In genomic region chrX:153981231-153981630, GRCh38 we compare ENCODE assay signal across 11 cellular contexts. TPM values are rescaled to one million over a fixed set of nuclear protein-coding genes. Genes with fewer than 3 reads are reported as not detected.
DNase-seq lines count a peak whose midpoint lies in the region; ATAC-seq and TF ChIP-seq lines count a peak whose summit lies in the region.
"Had no signal": no experiment of that assay in that cellular context is flagged by ENCODE, and none has a peak within 500 bp of the region (broad histone marks: within the 10 kb centered on the region; RNA-seq: fewer than 3 reads in every experiment).

No MANE protein-coding gene starts in this region.

- no peaks in the 10 kb centered on the region for H3K27me3 Mint-ChIP-seq in activated naive CD4-positive, alpha-beta T cell treated with anti-CD3 and anti-CD28 coated beads, Interleukin-2, amount 50 U/mL, for 24 hours
- no peaks in the 10 kb centered on the region for H3K27me3 Mint-ChIP-seq in activated naive CD8-positive, alpha-beta T cell treated with anti-CD3 and anti-CD28 coated beads for 36 hours
- peaks cover 0 to 3% of the 10 kb centered on the region in 2 donors for H3K27me3 Mint-ChIP-seq in natural killer cell treated with Interleukin-12 subunit alpha and Interleukin-12 subunit beta and Interleukin-15 and Interleukin-18, amount 100 ng/mL, for 72 hours

- H3K4me3 ChIP-seq in BE2C (ENCODE audit: low read depth, low read length): no peak overlapping the region
- H3K4me3 ChIP-seq: K562, mucosa of descending colon had no signal

- TF ChIP-seq CTCF in BE2C (IDR thresholded peaks at IDR 0.05; ENCODE audit: low read depth, low read length): no peak

- ATAC-seq in natural killer cell treated with Interleukin-12 subunit alpha and Interleukin-12 subunit beta and Interleukin-15 and Interleukin-18, amount 100 ng/mL, for 72 hours: no peak
- ATAC-seq in GM21515 (IDR thresholded peaks at IDR 0.05; ENCODE audit: unreplicated experiment): no peak
- ATAC-seq in GM19023 (IDR thresholded peaks at IDR 0.05; ENCODE audit: unreplicated experiment): no peak
- ATAC-seq: K562 had no signal

- H3K9me3 ChIP-seq in BE2C: no peaks in the 10 kb centered on the region
- H3K9me3 ChIP-seq: mucosa of descending colon had no signal

- no peaks in the 10 kb centered on the region for H3K36me3 ChIP-seq in BE2C

- peak overlapping the region; percentile 88 for H3K27ac Mint-ChIP-seq in activated naive CD4-positive, alpha-beta T cell treated with anti-CD3 and anti-CD28 coated beads, Interleukin-2, amount 50 U/mL, for 24 hours
- H3K27ac Mint-ChIP-seq in activated naive CD8-positive, alpha-beta T cell treated with anti-CD3 and anti-CD28 coated beads for 36 hours: peak overlapping the region; percentile 85
- H3K27ac Mint-ChIP-seq in natural killer cell treated with Interleukin-12 subunit alpha and Interleukin-12 subunit beta and Interleukin-15 and Interleukin-18, amount 100 ng/mL, for 72 hours: peak overlapping the region; percentile 57 to 81

- no peaks in the 10 kb centered on the region for H3K36me3 Mint-ChIP-seq in activated naive CD4-positive, alpha-beta T cell treated with anti-CD3 and anti-CD28 coated beads, Interleukin-2, amount 50 U/mL, for 24 hours
- H3K36me3 Mint-ChIP-seq in activated naive CD8-positive, alpha-beta T cell treated with anti-CD3 and anti-CD28 coated beads for 36 hours: peaks cover 12% of the 10 kb centered on the region
- H3K36me3 Mint-ChIP-seq in natural killer cell treated with Interleukin-12 subunit alpha and Interleukin-12 subunit beta and Interleukin-15 and Interleukin-18, amount 100 ng/mL, for 72 hours: no peaks in the 10 kb centered on the region

- DNase-seq in activated naive CD4-positive, alpha-beta T cell treated with anti-CD3 and anti-CD28 coated beads, Interleukin-2, amount 50 U/mL, for 16 hours: no peak
- DNase-seq in activated naive CD8-positive, alpha-beta T cell treated with anti-CD3 and anti-CD28 coated beads for 36 hours: no peak
- DNase-seq in natural killer cell treated with Interleukin-12 subunit alpha and Interleukin-12 subunit beta and Interleukin-15 and Interleukin-18, amount 100 ng/mL, for 72 hours (ENCODE audit: low spot score): no peak
- no peak for DNase-seq in NCI-H1436 (lab: John Stamatoyannopoulos, UW)
- DNase-seq in BE2C: no peak
- DNase-seq: HCEC 1CT had no signal

- peaks cover 34% of the 10 kb centered on the region for H3K4me1 Mint-ChIP-seq in activated naive CD4-positive, alpha-beta T cell treated with anti-CD3 and anti-CD28 coated beads, Interleukin-2, amount 50 U/mL, for 24 hours
- H3K4me1 Mint-ChIP-seq in activated naive CD8-positive, alpha-beta T cell treated with anti-CD3 and anti-CD28 coated beads for 36 hours: peaks cover 35% of the 10 kb centered on the region
- peaks cover 25 to 28% of the 10 kb centered on the region in 2 donors for H3K4me1 Mint-ChIP-seq in natural killer cell treated with Interleukin-12 subunit alpha and Interleukin-12 subunit beta and Interleukin-15 and Interleukin-18, amount 100 ng/mL, for 72 hours (ENCODE audit: low read depth in 2 of 2)

- H3K9me3 Mint-ChIP-seq in activated naive CD4-positive, alpha-beta T cell treated with anti-CD3 and anti-CD28 coated beads, Interleukin-2, amount 50 U/mL, for 24 hours: no peaks in the 10 kb centered on the region
- peaks cover 1% of the 10 kb centered on the region for H3K9me3 Mint-ChIP-seq in activated naive CD8-positive, alpha-beta T cell treated with anti-CD3 and anti-CD28 coated beads for 36 hours
- H3K9me3 Mint-ChIP-seq in natural killer cell treated with Interleukin-12 subunit alpha and Interleukin-12 subunit beta and Interleukin-15 and Interleukin-18, amount 100 ng/mL, for 72 hours: no peaks in the 10 kb centered on the region

- no peaks in the 10 kb centered on the region for H3K4me1 ChIP-seq in BE2C

- H3K27me3 ChIP-seq in BE2C: no peaks in the 10 kb centered on the region

- H3K4me3 Mint-ChIP-seq in activated naive CD4-positive, alpha-beta T cell treated with anti-CD3 and anti-CD28 coated beads, Interleukin-2, amount 50 U/mL, for 24 hours: peak overlapping the region; percentile 74
- peak overlapping the region; percentile 38 for H3K4me3 Mint-ChIP-seq in activated naive CD8-positive, alpha-beta T cell treated with anti-CD3 and anti-CD28 coated beads for 36 hours
- peak overlapping the region; percentile 77 for H3K4me3 Mint-ChIP-seq in natural killer cell treated with Interleukin-12 subunit alpha and Interleukin-12 subunit beta and Interleukin-15 and Interleukin-18, amount 100 ng/mL, for 72 hours

RNA-seq across cellular contexts. Expression of gene TMEM187, which starts 8.7 kb away (rescaled TPM):
- 1 to 10 TPM; 3.4 to 6.2 TPM for total RNA-seq in activated naive CD8-positive, alpha-beta T cell treated with anti-CD3 and anti-CD28 coated beads for 36 hours
- 1 to 10 TPM; 2.4 to 6.9 TPM for total RNA-seq in natural killer cell treated with Interleukin-12 subunit alpha and Interleukin-12 subunit beta and Interleukin-15 and Interleukin-18, amount 100 ng/mL, for 72 hours
- polyA plus RNA-seq in BE2C (2012; ENCODE audit: insufficient read depth, insufficient read length, low read depth): 4.9 TPM

RNA-seq across cellular contexts. Expression of gene HCFC1, which starts 9.6 kb away (rescaled TPM):
- 100 to 1,000 TPM; 140 to 142 TPM for total RNA-seq in activated naive CD8-positive, alpha-beta T cell treated with anti-CD3 and anti-CD28 coated beads for 36 hours
- total RNA-seq in natural killer cell treated with Interleukin-12 subunit alpha and Interleukin-12 subunit beta and Interleukin-15 and Interleukin-18, amount 100 ng/mL, for 72 hours: 100 to 1,000 TPM; 105 to 131 TPM
- 64.3 TPM for polyA plus RNA-seq in BE2C (2012; ENCODE audit: insufficient read depth, insufficient read length, low read depth)

RNA-seq across cellular contexts. Expression of gene RENBP, which starts 36.8 kb away (rescaled TPM):
- 10 to 100 TPM; 15.2 to 15.7 TPM for total RNA-seq in activated naive CD8-positive, alpha-beta T cell treated with anti-CD3 and anti-CD28 coated beads for 36 hours
- 1 to 10 TPM; 4.8 to 5.4 TPM for total RNA-seq in natural killer cell treated with Interleukin-12 subunit alpha and Interleukin-12 subunit beta and Interleukin-15 and Interleukin-18, amount 100 ng/mL, for 72 hours
- polyA plus RNA-seq in BE2C (2012; ENCODE audit: insufficient read depth, insufficient read length, low read depth): 163 TPM

RNA-seq across cellular contexts. Expression of gene IRAK1, which starts 38.5 kb away (rescaled TPM):
- total RNA-seq in activated naive CD8-positive, alpha-beta T cell treated with anti-CD3 and anti-CD28 coated beads for 36 hours: 100 to 1,000 TPM; 155 to 159 TPM
- total RNA-seq in natural killer cell treated with Interleukin-12 subunit alpha and Interleukin-12 subunit beta and Interleukin-15 and Interleukin-18, amount 100 ng/mL, for 72 hours: 100 to 1,000 TPM; 136 to 258 TPM
- polyA plus RNA-seq in BE2C (2012; ENCODE audit: insufficient read depth, insufficient read length, low read depth): 348 TPM

RNA-seq across cellular contexts. Expression of gene NAA10, which starts 46.4 kb away (rescaled TPM):
- 100 to 1,000 TPM; 150 to 153 TPM for total RNA-seq in activated naive CD8-positive, alpha-beta T cell treated with anti-CD3 and anti-CD28 coated beads for 36 hours
- 100 to 1,000 TPM; 115 to 175 TPM for total RNA-seq in natural killer cell treated with Interleukin-12 subunit alpha and Interleukin-12 subunit beta and Interleukin-15 and Interleukin-18, amount 100 ng/mL, for 72 hours
- 597 TPM for polyA plus RNA-seq in BE2C (2012; ENCODE audit: insufficient read depth, insufficient read length, low read depth)
